ENCODE assay signal across 20 cellular contexts in genomic region chr19:1675633-1676350, GRCh38. TPM values are rescaled to one million over a fixed set of nuclear protein-coding genes. Genes with fewer than 3 reads are reported as not detected.
DNase-seq lines count a peak whose midpoint lies in the region; ATAC-seq and TF ChIP-seq lines count a peak whose summit lies in the region.
"Had no signal": no experiment of that assay in that cellular context is flagged by ENCODE, and none has a peak within 500 bp of the region (broad histone marks: within the 10 kb centered on the region; RNA-seq: fewer than 3 reads in every experiment).

No MANE protein-coding gene starts in this region.

- DNase-seq in NCI-H146 (lab: John Stamatoyannopoulos, UW) (peak; percentile 18), NCI-H146 treated with DMSO at 0.1 percent for 48 hours (lab: John Stamatoyannopoulos, UW; ENCODE audit: unreplicated experiment) (no peak), PC-3 (no peak), iPS DF 6.9 (ENCODE audit: low read depth, low spot score) (no peak), natural killer cell (no peak), H4 (ENCODE audit: low spot score) (no peak)
- DNase-seq: activated CD4-positive, alpha-beta T cell treated with anti-CD3 and anti-CD28 coated beads, Interleukin-2, amount 50 U/mL, for 48 hours; activated naive CD8-positive, alpha-beta T cell treated with anti-CD3 and anti-CD28 coated beads for 36 hours; activated T-cell treated with anti-CD3 and anti-CD28 coated beads, Interleukin-2, amount 50 U/mL, for 4 hours; CD4-positive, CD25-positive, alpha-beta regulatory T cell; foreskin keratinocyte; kidney glomerular epithelial cell; midbrain; NCI-H1105 treated with DMSO at 0.1 percent for 48 hours; NCI-H345; occipital lobe had no signal

- H4K20me1 ChIP-seq in PC-3 (ENCODE audit: low read length): no peaks in the 10 kb centered on the region

- no peak overlapping the region for H3K27ac Mint-ChIP-seq in natural killer cell
- H3K27ac Mint-ChIP-seq: activated naive CD8-positive, alpha-beta T cell treated with anti-CD3 and anti-CD28 coated beads for 36 hours; CD4-positive, CD25-positive, alpha-beta regulatory T cell had no signal

- H3K9ac ChIP-seq in PC-3 (ENCODE audit: low read length): no peak overlapping the region
- H3K9ac ChIP-seq in parathyroid adenoma: no peak overlapping the region

- H3K27me3 ChIP-seq in PC-3 (ENCODE audit: low read length) (no peaks in the 10 kb centered on the region), iPS DF 6.9 (ENCODE audit: control insufficient read depth, insufficient read depth, low read length) (peaks cover 14% of the 10 kb centered on the region; the same call in 1 of the 2 replicates), parathyroid adenoma (ENCODE audit: control insufficient read depth, insufficient read depth, low read length) (peaks cover 15% of the 10 kb centered on the region)

- BruUV-seq in PC-3 (replicated peaks; lab: Mats Ljungman, UMichigan): no TSS peak

- H3K9me3 ChIP-seq in PC-3 (ENCODE audit: low read length): no peaks in the 10 kb centered on the region
- H3K9me3 ChIP-seq in iPS DF 6.9 (ENCODE audit: control insufficient read depth, insufficient read depth, low read length): no peaks in the 10 kb centered on the region
- H3K9me3 ChIP-seq in parathyroid adenoma (ENCODE audit: control insufficient read depth, low read length): no peaks in the 10 kb centered on the region
- H3K9me3 ChIP-seq: tibial nerve had no signal

- WGBS in iPS DF 6.9 (ENCODE audit: insufficient coverage, insufficient read length): no CpG with 5 or more reads among the region's 62 CpGs

- H3K79me2 ChIP-seq in PC-3 (ENCODE audit: low read length) (no peaks in the 10 kb centered on the region), parathyroid adenoma (no peaks in the 10 kb centered on the region)

- no peaks in the 10 kb centered on the region for H3K9me2 ChIP-seq in PC-3 (replicated peaks; ENCODE audit: low read length)

- no peaks in the 10 kb centered on the region for H3K9me3 Mint-ChIP-seq in natural killer cell
- H3K9me3 Mint-ChIP-seq: activated naive CD8-positive, alpha-beta T cell treated with anti-CD3 and anti-CD28 coated beads for 36 hours; activated T-cell treated with anti-CD3 and anti-CD28 coated beads, Interleukin-2, amount 50 U/mL, for 4 hours had no signal

- H3K4me2 ChIP-seq in PC-3 (ENCODE audit: low read length): peak overlapping the region; percentile 72
- H3K4me2 ChIP-seq in parathyroid adenoma (ENCODE audit: low read length): peak overlapping the region; percentile 31

- H3K27ac ChIP-seq in PC-3 (ENCODE audit: low read length): no peak overlapping the region
- no peak overlapping the region for H3K27ac ChIP-seq in iPS DF 6.9 (ENCODE audit: low read length)
- H3K27ac ChIP-seq in parathyroid adenoma: no peak overlapping the region
- H3K27ac ChIP-seq: 22Rv1, foreskin keratinocyte, tibial nerve had no signal

- H3K4me1 Mint-ChIP-seq in natural killer cell: no peaks in the 10 kb centered on the region
- H3K4me1 Mint-ChIP-seq: activated naive CD8-positive, alpha-beta T cell treated with anti-CD3 and anti-CD28 coated beads for 36 hours had no signal

- peaks cover 17 to 33% of the 10 kb centered on the region in 2 donors for H3K27me3 Mint-ChIP-seq in natural killer cell (ENCODE audit: low read depth in 2 of 2)

- ATAC-seq in PC-3 (no peak), HG03439 (IDR thresholded peaks at IDR 0.05; ENCODE audit: unreplicated experiment) (no peak), natural killer cell (no peak)
- ATAC-seq: activated T-cell treated with anti-CD3 and anti-CD28 coated beads, Interleukin-2, amount 50 U/mL, for 4 hours; foreskin keratinocyte had no signal

- H2AFZ ChIP-seq in PC-3 (ENCODE audit: low read length): peak overlapping the region; percentile 45; the same call in 1 of the 2 replicates
- H2AFZ ChIP-seq in parathyroid adenoma: no peak overlapping the region

- H3K36me3 ChIP-seq in PC-3 (ENCODE audit: low read depth, low read length) (no peaks in the 10 kb centered on the region; the same call in 1 of the 2 replicates), iPS DF 6.9 (ENCODE audit: control insufficient read depth, insufficient read depth, low read length) (no peaks in the 10 kb centered on the region), parathyroid adenoma (ENCODE audit: control insufficient read depth, insufficient read depth, low read length) (no peaks in the 10 kb centered on the region)
- H3K36me3 ChIP-seq: tibial nerve had no signal

- H3K4me3 Mint-ChIP-seq in natural killer cell: no peak overlapping the region
- H3K4me3 Mint-ChIP-seq: activated naive CD8-positive, alpha-beta T cell treated with anti-CD3 and anti-CD28 coated beads for 36 hours; activated T-cell treated with anti-CD3 and anti-CD28 coated beads, Interleukin-2, amount 50 U/mL, for 4 hours; CD4-positive, CD25-positive, alpha-beta regulatory T cell had no signal

- CTCF ChIA-PET in PC-3 (lab: Charles Lee): no interaction called here

- H3K4me1 ChIP-seq in PC-3 (ENCODE audit: insufficient read depth, low read length) (no peaks in the 10 kb centered on the region; the same call in 1 of the 2 replicates), iPS DF 6.9 (ENCODE audit: control insufficient read depth, insufficient read depth, low read length) (no peaks in the 10 kb centered on the region; the same call in 1 of the 2 replicates), parathyroid adenoma (no peaks in the 10 kb centered on the region)
- H3K4me1 ChIP-seq: foreskin keratinocyte had no signal

- H3K4me3 ChIP-seq in PC-3 (ENCODE audit: low read length): peak overlapping the region; percentile 49; the same call in 1 of the 2 replicates
- H3K4me3 ChIP-seq in iPS DF 6.9 (ENCODE audit: low read length): peak overlapping the region; percentile 26; the same call in 1 of the 2 replicates
- H3K4me3 ChIP-seq in parathyroid adenoma (ENCODE audit: low read depth, low read length): no peak overlapping the region
- H3K4me3 ChIP-seq: tibial nerve had no signal

- no peaks in the 10 kb centered on the region for H3K36me3 Mint-ChIP-seq in natural killer cell
- H3K36me3 Mint-ChIP-seq: activated naive CD8-positive, alpha-beta T cell treated with anti-CD3 and anti-CD28 coated beads for 36 hours; CD4-positive, CD25-positive, alpha-beta regulatory T cell had no signal

- POLR2A ChIA-PET in PC-3 (lab: Charles Lee; ENCODE audit: unreplicated experiment): no interaction called here

- H3F3A ChIP-seq in PC-3 (ENCODE audit: low read length, unreplicated experiment): no peaks in the 10 kb centered on the region

- intact Hi-C loops in PC-3 (cut with micrococcal nuclease): no loop called here
- intact Hi-C loops in natural killer cell (cut with micrococcal nuclease): no loop called here

- TF ChIP-seq CTCF in PC-3 (conservative IDR thresholded peaks at IDR 0.05; ENCODE audit: low read depth, low read length) (no peak), parathyroid adenoma (IDR thresholded peaks at IDR 0.05) (no peak), natural killer cell (IDR thresholded peaks at IDR 0.05) (no peak)

RNA-seq across cellular contexts. Expression of gene TCF3, which starts 23.4 kb away (rescaled TPM):
- total RNA-seq in PC-3 (2014; rRNA removed) (147 and 196 TPM in 2 replicates), natural killer cell (10 to 100 TPM; 54.5 to 72.2 (median 64.3) TPM)
- 36.1 and 37.4 TPM in 2 replicates for total RNA-seq in H4 (2014; rRNA removed; shearing (Covaris generic))
